ENCODE assay signal across 1 cellular context in genomic region chr10:15035385-15036301, GRCh38.
TF ChIP-seq lines count a peak whose summit lies in the region.

No MANE protein-coding gene starts in this region.

TF ChIP-seq in K562, 482 proteins besides CTCF, POLR2A, EP300 and RAD21 (continued from another document):
- TF ChIP-seq HDAC1 (IDR thresholded peaks at IDR 0.05), result 0 out of 4 replicates have a peak, but pooled peaks of 1 of the 2 experiments have one; percentile 29
- no peak for TF ChIP-seq SRSF1 (IDR thresholded peaks at IDR 0.05; ENCODE audit: low read depth, low read length)
- TF ChIP-seq, protein P1, sequence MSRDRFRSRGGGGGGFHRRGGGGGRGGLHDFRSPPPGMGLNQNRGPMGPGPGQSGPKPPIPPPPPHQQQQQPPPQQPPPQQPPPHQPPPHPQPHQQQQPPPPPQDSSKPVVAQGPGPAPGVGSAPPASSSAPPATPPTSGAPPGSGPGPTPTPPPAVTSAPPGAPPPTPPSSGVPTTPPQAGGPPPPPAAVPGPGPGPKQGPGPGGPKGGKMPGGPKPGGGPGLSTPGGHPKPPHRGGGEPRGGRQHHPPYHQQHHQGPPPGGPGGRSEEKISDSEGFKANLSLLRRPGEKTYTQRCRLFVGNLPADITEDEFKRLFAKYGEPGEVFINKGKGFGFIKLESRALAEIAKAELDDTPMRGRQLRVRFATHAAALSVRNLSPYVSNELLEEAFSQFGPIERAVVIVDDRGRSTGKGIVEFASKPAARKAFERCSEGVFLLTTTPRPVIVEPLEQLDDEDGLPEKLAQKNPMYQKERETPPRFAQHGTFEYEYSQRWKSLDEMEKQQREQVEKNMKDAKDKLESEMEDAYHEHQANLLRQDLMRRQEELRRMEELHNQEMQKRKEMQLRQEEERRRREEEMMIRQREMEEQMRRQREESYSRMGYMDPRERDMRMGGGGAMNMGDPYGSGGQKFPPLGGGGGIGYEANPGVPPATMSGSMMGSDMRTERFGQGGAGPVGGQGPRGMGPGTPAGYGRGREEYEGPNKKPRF (IDR thresholded peaks at IDR 0.05; ENCODE audit: low read depth, low read length), result no peak
- TF ChIP-seq RBM14 (IDR thresholded peaks at IDR 0.05; ENCODE audit: borderline replicate concordance, insufficient read depth, low read depth, low read length), result no peak
- TF ChIP-seq HDAC3 (IDR thresholded peaks at IDR 0.05; ENCODE audit: borderline replicate concordance, partially characterized antibody), result no peak
- TF ChIP-seq, protein P2, sequence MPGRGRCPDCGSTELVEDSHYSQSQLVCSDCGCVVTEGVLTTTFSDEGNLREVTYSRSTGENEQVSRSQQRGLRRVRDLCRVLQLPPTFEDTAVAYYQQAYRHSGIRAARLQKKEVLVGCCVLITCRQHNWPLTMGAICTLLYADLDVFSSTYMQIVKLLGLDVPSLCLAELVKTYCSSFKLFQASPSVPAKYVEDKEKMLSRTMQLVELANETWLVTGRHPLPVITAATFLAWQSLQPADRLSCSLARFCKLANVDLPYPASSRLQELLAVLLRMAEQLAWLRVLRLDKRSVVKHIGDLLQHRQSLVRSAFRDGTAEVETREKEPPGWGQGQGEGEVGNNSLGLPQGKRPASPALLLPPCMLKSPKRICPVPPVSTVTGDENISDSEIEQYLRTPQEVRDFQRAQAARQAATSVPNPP (IDR thresholded peaks at IDR 0.05; ENCODE audit: borderline replicate concordance, insufficient read depth, insufficient read length), result no peak
- 0 out of 2 replicates have a peak, but pooled peaks have one; percentile 19 for TF ChIP-seq HDAC2 (IDR thresholded peaks at IDR 0.05)
- TF ChIP-seq SMAD2 (IDR thresholded peaks at IDR 0.05; ENCODE audit: low read depth, low read length), result no peak
- peak; percentile 24; the same call in 1 of the 2 replicates for TF ChIP-seq ZFX (CRISPR knock-in tag; IDR thresholded peaks at IDR 0.05)
- peak; percentile 55; the same call in 1 of the 2 replicates for TF ChIP-seq ATF7 (IDR thresholded peaks at IDR 0.05)
- TF ChIP-seq MBD2 (IDR thresholded peaks at IDR 0.05; ENCODE audit: borderline replicate concordance, low read depth), result no peak
- TF ChIP-seq, protein P3, sequence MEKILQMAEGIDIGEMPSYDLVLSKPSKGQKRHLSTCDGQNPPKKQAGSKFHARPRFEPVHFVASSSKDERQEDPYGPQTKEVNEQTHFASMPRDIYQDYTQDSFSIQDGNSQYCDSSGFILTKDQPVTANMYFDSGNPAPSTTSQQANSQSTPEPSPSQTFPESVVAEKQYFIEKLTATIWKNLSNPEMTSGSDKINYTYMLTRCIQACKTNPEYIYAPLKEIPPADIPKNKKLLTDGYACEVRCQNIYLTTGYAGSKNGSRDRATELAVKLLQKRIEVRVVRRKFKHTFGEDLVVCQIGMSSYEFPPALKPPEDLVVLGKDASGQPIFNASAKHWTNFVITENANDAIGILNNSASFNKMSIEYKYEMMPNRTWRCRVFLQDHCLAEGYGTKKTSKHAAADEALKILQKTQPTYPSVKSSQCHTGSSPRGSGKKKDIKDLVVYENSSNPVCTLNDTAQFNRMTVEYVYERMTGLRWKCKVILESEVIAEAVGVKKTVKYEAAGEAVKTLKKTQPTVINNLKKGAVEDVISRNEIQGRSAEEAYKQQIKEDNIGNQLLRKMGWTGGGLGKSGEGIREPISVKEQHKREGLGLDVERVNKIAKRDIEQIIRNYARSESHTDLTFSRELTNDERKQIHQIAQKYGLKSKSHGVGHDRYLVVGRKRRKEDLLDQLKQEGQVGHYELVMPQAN (IDR thresholded peaks at IDR 0.05; ENCODE audit: borderline replicate concordance), result peak; percentile 15; the same call in 1 of the 2 replicates
- 0 out of 4 replicates have a peak, but pooled peaks of 1 of the 2 experiments have one; percentile 25 for TF ChIP-seq TEAD1 (CRISPR knock-in tag; IDR thresholded peaks at IDR 0.05)
